ENCODE assay signal across 8 cellular contexts in the genomic region with DNA sequence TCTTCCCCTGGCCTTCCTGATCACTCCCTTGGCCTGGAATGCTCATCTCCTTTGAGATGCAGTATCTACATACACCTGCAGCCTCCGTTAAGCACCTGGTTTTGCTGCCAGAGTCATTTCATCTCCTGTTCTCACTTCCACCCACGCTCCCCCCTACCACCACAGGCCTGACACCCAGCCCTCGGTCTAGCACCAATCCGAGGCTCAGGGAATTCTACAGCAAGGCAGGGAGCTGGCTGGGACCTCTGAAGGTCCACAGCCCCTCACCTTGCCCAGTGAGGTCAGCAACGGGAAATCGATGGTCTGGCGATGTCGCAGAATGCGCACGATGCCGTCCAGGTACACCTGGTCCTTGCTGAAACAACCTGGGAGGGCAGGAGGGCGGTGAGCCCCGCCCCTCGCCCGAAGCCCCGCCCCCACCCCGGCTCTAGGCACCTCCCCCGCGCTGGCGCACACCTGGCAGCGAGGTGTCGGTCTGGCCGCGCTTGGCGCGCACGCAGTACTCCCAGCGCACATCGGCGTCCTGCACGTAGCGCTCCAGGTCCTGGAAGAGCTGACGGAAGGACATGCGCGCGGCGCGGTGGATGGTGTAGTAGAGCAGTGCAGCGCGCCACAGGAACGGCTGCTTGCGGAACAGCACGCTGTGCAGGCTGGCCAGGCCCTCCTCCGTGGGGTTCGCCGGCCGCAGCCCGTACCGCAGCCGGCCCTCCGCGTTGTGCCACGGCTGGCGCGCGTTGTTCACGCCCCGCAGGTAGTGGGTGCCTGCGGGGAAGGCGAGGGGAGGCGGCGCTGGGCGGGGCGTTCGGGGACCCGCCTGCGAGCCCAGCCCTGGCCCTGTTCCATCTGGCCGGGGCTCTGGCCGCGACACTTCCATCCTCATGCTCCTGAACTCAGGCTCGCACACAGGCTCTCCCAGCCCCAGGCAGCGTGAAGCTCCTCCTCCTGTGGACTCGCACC. TPM values are rescaled to one million over a fixed set of nuclear protein-coding genes. Genes with fewer than 3 reads are reported as not detected.
A peak's percentile ranks its signal among the peaks of the same experiment; 100 is the strongest.
DNase-seq lines count a peak whose midpoint lies in the region; ATAC-seq, FAIRE-seq and TF ChIP-seq lines count a peak whose summit lies in the region.

No MANE protein-coding gene starts in this region.

- H3K4me1 ChIP-seq in HEK293 (ENCODE audit: control insufficient read depth, insufficient read depth, low read length): peaks cover 15% of the 10 kb centered on the region
- H3K4me1 ChIP-seq in Panc1 (ENCODE audit: control insufficient read depth, insufficient read depth, low read length): peaks cover 11% of the 10 kb centered on the region; the same call in 1 of the 2 replicates

- CTCF ChIA-PET in HEK293 (lab: Yijun Ruan, JAX) (interaction anchor here (0.6 to 1.3 kb wide), 4 partner anchors 9 to 217 kb away, joined by 3 read pairs; partner anchors contain the start of gene CES3), Panc1 (lab: Charles Lee) (no interaction called here)

- TF ChIP-seq CTCF in 22Rv1 (IDR thresholded peaks at IDR 0.05): no peak; the same call in 1 of the 2 replicates
- peak; percentile 75 for TF ChIP-seq CTCF in HEK293 (tag by site-specific recombination; IDR thresholded peaks at IDR 0.05)
- TF ChIP-seq CTCF in Panc1 (IDR thresholded peaks at IDR 0.05): no peak
- no peak for TF ChIP-seq CTCF in astrocyte of the spinal cord (IDR thresholded peaks at IDR 0.05; ENCODE audit: low read depth, low read length)

- H3K4me3 ChIP-seq in HEK293 (ENCODE audit: low read depth, low read length) (peak overlapping the region; percentile 31), Panc1 (ENCODE audit: low read depth in 2 of 2, low read length in 2 of 2) (peak overlapping the region; percentile 38 to 48), astrocyte of the spinal cord (ENCODE audit: low read depth, low read length) (no peak overlapping the region), skeletal muscle cell (ENCODE audit: low read depth, low read length) (peak overlapping the region; percentile 25)

- DNase-seq in Panc1 (ENCODE audit: low read depth, low spot score): no peak
- peak; percentile 48 for DNase-seq in astrocyte of the spinal cord (ENCODE audit: low read depth, low spot score)
- peak; percentile 91 for DNase-seq in iPS DF 19.7 (ENCODE audit: low read depth, low spot score)
- no peak for DNase-seq in skeletal muscle cell (ENCODE audit: low read depth)
- no peak for DNase-seq in GM19239 (ENCODE audit: insufficient read length, low spot score)

- FAIRE-seq in GM19239 (lab: Jason Lieb, UNC): no peak

- no TSS peak for BruUV-seq in Panc1 (replicated peaks; lab: Mats Ljungman, UMichigan)

- POLR2A ChIA-PET in HEK293 (lab: Yijun Ruan, JAX): interaction anchor here (0.6 to 1.0 kb wide), 5 partner anchors 21 to 736 kb away, joined by 3 to 10 read pairs (median 5); partner anchors contain the start of gene CBFB
- POLR2A ChIA-PET in Panc1 (lab: Charles Lee): no interaction called here

- peak; percentile 55 for ATAC-seq in Panc1
- ATAC-seq in HG02798 (IDR thresholded peaks at IDR 0.05; ENCODE audit: poor library complexity, unreplicated experiment): no peak

- in situ Hi-C loops in Panc1 (cut with HindIII; ENCODE audit: low pct_unique_long_range_greater_than_20kb, low sequenced_read_pairs): no loop called here
- in situ Hi-C loops in astrocyte of the spinal cord (cut with HindIII; ENCODE audit: low sequenced_read_pairs): no loop called here

- H3K9me3 ChIP-seq in HEK293 (ENCODE audit: control insufficient read depth, insufficient read depth, low read depth, low read length): no peaks in the 10 kb centered on the region
- no peaks in the 10 kb centered on the region for H3K9me3 ChIP-seq in Panc1 (ENCODE audit: control insufficient read depth, insufficient read depth, low read depth, low read length)

- peaks cover 0 to 41% of the 10 kb centered on the region in 2 experiments; a peak in 1 of 3 replicates for H3K36me3 ChIP-seq in HEK293 (ENCODE audit: control insufficient read depth in 2 of 2, insufficient read depth in 1 of 2, low read length in 2 of 2)
- peaks cover under 1% of the 10 kb centered on the region; the same call in 1 of the 2 replicates for H3K36me3 ChIP-seq in Panc1 (ENCODE audit: control insufficient read depth, insufficient read depth, low read length)

- intact Hi-C loops in Panc1 (cut with micrococcal nuclease; ENCODE audit: unreplicated experiment): no loop called here

- H3K27me3 ChIP-seq in Panc1 (ENCODE audit: control insufficient read depth, insufficient read depth, low read length): no peaks in the 10 kb centered on the region

- H3K27ac ChIP-seq in 22Rv1 (peak overlapping the region; percentile 94), HEK293 (ENCODE audit: extremely low read depth, low read depth, low read length) (peak overlapping the region; percentile 37; the same call in 1 of the 2 replicates), Panc1 (ENCODE audit: low read length) (no peak overlapping the region)

TF ChIP-seq in HEK293, 187 proteins besides CTCF, POLR2A, EP300 and RAD21 (continues in another document):
- TF ChIP-seq, protein P1, sequence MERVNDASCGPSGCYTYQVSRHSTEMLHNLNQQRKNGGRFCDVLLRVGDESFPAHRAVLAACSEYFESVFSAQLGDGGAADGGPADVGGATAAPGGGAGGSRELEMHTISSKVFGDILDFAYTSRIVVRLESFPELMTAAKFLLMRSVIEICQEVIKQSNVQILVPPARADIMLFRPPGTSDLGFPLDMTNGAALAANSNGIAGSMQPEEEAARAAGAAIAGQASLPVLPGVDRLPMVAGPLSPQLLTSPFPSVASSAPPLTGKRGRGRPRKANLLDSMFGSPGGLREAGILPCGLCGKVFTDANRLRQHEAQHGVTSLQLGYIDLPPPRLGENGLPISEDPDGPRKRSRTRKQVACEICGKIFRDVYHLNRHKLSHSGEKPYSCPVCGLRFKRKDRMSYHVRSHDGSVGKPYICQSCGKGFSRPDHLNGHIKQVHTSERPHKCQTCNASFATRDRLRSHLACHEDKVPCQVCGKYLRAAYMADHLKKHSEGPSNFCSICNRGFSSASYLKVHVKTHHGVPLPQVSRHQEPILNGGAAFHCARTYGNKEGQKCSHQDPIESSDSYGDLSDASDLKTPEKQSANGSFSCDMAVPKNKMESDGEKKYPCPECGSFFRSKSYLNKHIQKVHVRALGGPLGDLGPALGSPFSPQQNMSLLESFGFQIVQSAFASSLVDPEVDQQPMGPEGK (tag by site-specific recombination; IDR thresholded peaks at IDR 0.05): peak; percentile 34; the same call in 1 of the 2 replicates
- TF ChIP-seq ZNF341 (tag by site-specific recombination; IDR thresholded peaks at IDR 0.05; ENCODE audit: low read depth) (peak; percentile 91), SP7 (tag by site-specific recombination; IDR thresholded peaks at IDR 0.05) (peak; percentile 46; the same call in 1 of the 2 replicates), YY2 (tag by site-specific recombination; IDR thresholded peaks at IDR 0.05) (peak; percentile 26; the same call in 1 of the 2 replicates), ZNF335 (tag by site-specific recombination; conservative IDR thresholded peaks at IDR 0.05) (0 out of 2 replicates have a peak, but pooled peaks have one; percentile 25), ZNF704 (tag by site-specific recombination; IDR thresholded peaks at IDR 0.05) (no peak), KLF9 (tag by site-specific recombination; IDR thresholded peaks at IDR 0.05; ENCODE audit: low read depth) (peak; percentile 45), WT1 (tag by site-specific recombination; IDR thresholded peaks at IDR 0.05) (no peak), ZXDB (tag by site-specific recombination; IDR thresholded peaks at IDR 0.05) (0 out of 2 replicates have a peak, but pooled peaks have one; percentile 21), ZBTB20 (tag by site-specific recombination; IDR thresholded peaks at IDR 0.05) (peak; percentile 83), GFI1B (tag by site-specific recombination; IDR thresholded peaks at IDR 0.05) (no peak), KLF1 (tag by site-specific recombination; IDR thresholded peaks at IDR 0.05) (peak; percentile 82)
- TF ChIP-seq, protein P2, sequence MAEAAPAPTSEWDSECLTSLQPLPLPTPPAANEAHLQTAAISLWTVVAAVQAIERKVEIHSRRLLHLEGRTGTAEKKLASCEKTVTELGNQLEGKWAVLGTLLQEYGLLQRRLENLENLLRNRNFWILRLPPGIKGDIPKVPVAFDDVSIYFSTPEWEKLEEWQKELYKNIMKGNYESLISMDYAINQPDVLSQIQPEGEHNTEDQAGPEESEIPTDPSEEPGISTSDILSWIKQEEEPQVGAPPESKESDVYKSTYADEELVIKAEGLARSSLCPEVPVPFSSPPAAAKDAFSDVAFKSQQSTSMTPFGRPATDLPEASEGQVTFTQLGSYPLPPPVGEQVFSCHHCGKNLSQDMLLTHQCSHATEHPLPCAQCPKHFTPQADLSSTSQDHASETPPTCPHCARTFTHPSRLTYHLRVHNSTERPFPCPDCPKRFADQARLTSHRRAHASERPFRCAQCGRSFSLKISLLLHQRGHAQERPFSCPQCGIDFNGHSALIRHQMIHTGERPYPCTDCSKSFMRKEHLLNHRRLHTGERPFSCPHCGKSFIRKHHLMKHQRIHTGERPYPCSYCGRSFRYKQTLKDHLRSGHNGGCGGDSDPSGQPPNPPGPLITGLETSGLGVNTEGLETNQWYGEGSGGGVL (tag by site-specific recombination; IDR thresholded peaks at IDR 0.05): 0 out of 2 replicates have a peak, but pooled peaks have one; percentile 12

RNA-seq across cellular contexts. Expression of gene MATCAP1, which starts 5.7 kb away (rescaled TPM):
- 13.9 TPM for total RNA-seq in Panc1 (2021; ENCODE audit: unreplicated experiment)
- 13.6 TPM for polyA plus RNA-seq in Panc1 (2012; ENCODE audit: insufficient read length)

RNA-seq across cellular contexts. Expression of gene NOL3, which starts 7.7 kb away (rescaled TPM):
- 27.9 TPM for total RNA-seq in Panc1 (2021; ENCODE audit: unreplicated experiment)
- 63.2 TPM for polyA plus RNA-seq in Panc1 (2012; ENCODE audit: insufficient read length)

RNA-seq across cellular contexts. Expression of gene EXOC3L1, which starts 11.9 kb away (rescaled TPM):
- 0.41 TPM for total RNA-seq in Panc1 (2021; ENCODE audit: unreplicated experiment)
- 1.5 TPM for polyA plus RNA-seq in Panc1 (2012; ENCODE audit: insufficient read length)

RNA-seq across cellular contexts. Expression of gene HSF4, which starts 13.5 kb away (rescaled TPM):
- 38.6 TPM for total RNA-seq in Panc1 (2021; ENCODE audit: unreplicated experiment)
- 53.0 TPM for polyA plus RNA-seq in Panc1 (2012; ENCODE audit: insufficient read length)

RNA-seq across cellular contexts. Expression of gene E2F4, which starts 13.9 kb away (rescaled TPM):
- total RNA-seq in Panc1 (2021; ENCODE audit: unreplicated experiment): 74.5 TPM
- polyA plus RNA-seq in Panc1 (2012; ENCODE audit: insufficient read length): 69.7 TPM

Comparison
In these comparisons a context has a peak if more than half of its experiments do, and no peak if none do; other contexts are left out.
1. DNase-seq: peak in astrocyte of the spinal cord (single experiment) and iPS DF 19.7 (single experiment); none in Panc1 (single experiment), skeletal muscle cell (single experiment) and GM19239 (single experiment).